25 cellular contexts compared by ENCODE assay signal in the genomic region with DNA sequence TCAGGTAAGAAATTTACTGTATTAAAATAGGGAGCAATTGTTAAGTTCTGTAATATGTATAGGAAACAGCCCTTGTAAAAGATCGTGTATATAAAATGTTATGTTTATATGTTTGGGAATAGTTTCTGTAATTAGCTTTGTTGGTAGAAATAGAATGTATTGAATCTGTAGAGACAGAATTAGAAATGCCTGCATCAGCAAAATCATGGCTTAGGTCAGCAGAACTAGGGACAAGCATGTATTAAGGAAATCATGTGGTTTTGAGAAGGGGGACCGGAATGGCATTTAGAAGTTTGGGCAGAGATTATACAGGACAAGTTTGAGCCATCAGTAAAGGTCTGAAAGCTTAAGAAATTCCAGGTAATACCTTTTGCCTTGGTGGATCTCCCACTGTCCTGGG.
"Had no signal": no experiment of that assay in that cellular context is flagged by ENCODE, and none has a peak within 500 bp of the region (broad histone marks: within the 10 kb centered on the region; RNA-seq: fewer than 3 reads in every experiment).

No MANE protein-coding gene starts in this region.

- ATAC-seq: foreskin keratinocyte, gastrocnemius medialis had no signal

- H3K27me3 ChIP-seq: ascending aorta, dorsolateral prefrontal cortex, esophagus muscularis mucosa, gastrocnemius medialis, heart left ventricle had no signal

- H3K27ac ChIP-seq: ascending aorta, coronary artery, dorsolateral prefrontal cortex, esophagus muscularis mucosa, foreskin keratinocyte, gastrocnemius medialis, heart left ventricle had no signal

- DNase-seq: activated CD4-positive, alpha-beta memory T cell treated with anti-CD3 and anti-CD28 coated beads for 36 hours; activated CD4-positive, alpha-beta T cell treated with anti-CD3 and anti-CD28 coated beads, Interleukin-2, amount 10 ng/mL, durations not matched to agents 24 days and 14 days; activated CD4-positive, CD25-positive, alpha-beta regulatory T cell; activated CD4-positive, CD25-positive, alpha-beta regulatory T cell treated with anti-CD3 and anti-CD28 coated beads, Interleukin-2, amount 50 U/mL, for 72 hours; activated CD8-positive, alpha-beta memory T cell treated with anti-CD3 and anti-CD28 coated beads, Interleukin-2, amount 10 ng/mL, durations not matched to agents 7 days and 5 days; activated CD8-positive, alpha-beta memory T cell treated with anti-CD3 and anti-CD28 coated beads, Interleukin-2, amount 50 U/mL, for 4 hours; activated CD8-positive, alpha-beta T cell treated with anti-CD3 and anti-CD28 coated beads, Interleukin-2, amount 10 ng/mL, durations not matched to agents 7 days and 5 days; activated gamma-delta T cell; activated naive CD4-positive, alpha-beta T cell; activated naive CD4-positive, alpha-beta T cell treated with anti-CD3 and anti-CD28 coated beads, Interleukin-2, amount 10 ng/mL, durations not matched to agents 7 days and 5 days; activated naive CD8-positive, alpha-beta T cell treated with anti-CD3 and anti-CD28 coated beads, Interleukin-2, amount 10 ng/mL, durations not matched to agents 7 days and 5 days; activated T-cell treated with anti-CD3 and anti-CD28 coated beads, Interleukin-2, amount 50 U/mL, for 1 hour; activated T-cell treated with anti-CD3 and anti-CD28 coated beads, Interleukin-2, amount 50 U/mL, for 48 hours; dorsolateral prefrontal cortex; effector memory CD4-positive, alpha-beta T cell; endodermal cell; erythroblast; foreskin keratinocyte; gastrocnemius medialis; glutamatergic neuron; heart left ventricle; hypothalamus had no signal

- H3K4me1 ChIP-seq: ascending aorta, esophagus muscularis mucosa, foreskin keratinocyte, gastrocnemius medialis, heart left ventricle had no signal

- H3K4me3 ChIP-seq: ascending aorta, coronary artery, dorsolateral prefrontal cortex, esophagus muscularis mucosa, gastrocnemius medialis, heart left ventricle had no signal

- H3K36me3 ChIP-seq: ascending aorta, esophagus muscularis mucosa, gastrocnemius medialis, heart left ventricle had no signal

- H3K9me3 ChIP-seq: ascending aorta, esophagus muscularis mucosa, gastrocnemius medialis had no signal
